17 cellular contexts compared by ENCODE assay signal in the genomic region with DNA sequence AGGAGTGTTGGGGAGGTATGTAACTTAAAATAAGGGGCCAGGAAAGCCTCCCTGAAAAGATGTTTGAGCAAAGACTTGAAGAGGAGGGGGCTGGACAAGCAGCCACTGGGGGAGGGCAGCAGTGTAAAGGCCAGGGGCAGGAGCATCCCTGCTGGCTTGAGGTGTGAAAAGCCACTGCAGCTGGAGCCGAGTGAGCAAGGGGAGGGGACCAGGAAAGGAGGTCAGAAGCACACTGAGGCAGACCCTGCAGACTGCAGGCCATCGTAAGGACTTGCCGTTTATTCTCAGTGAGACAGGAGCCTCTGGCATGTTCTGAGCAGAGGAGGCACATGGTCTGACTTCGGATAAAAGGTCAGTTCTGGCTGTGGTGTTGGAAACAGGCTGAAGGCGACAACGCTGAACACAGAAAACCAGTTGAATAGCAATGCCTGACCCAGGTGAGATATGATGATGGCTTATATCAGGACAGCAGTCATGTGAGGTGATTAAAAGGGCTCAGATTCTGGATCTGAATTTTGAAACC.
"Had no signal": no experiment of that assay in that cellular context is flagged by ENCODE, and none has a peak within 500 bp of the region (broad histone marks: within the 10 kb centered on the region; RNA-seq: fewer than 3 reads in every experiment).

No MANE protein-coding gene starts in this region.

- DNase-seq: dermis blood vessel endothelial cell; erythroblast; foreskin keratinocyte; left colon; natural killer cell; nucleus accumbens; ovary; right cardiac atrium; stimulated activated CD4-positive, alpha-beta T cell treated with anti-CD3 and anti-CD28 coated beads, Interleukin-2, amount 100 ng/mL, for 48 hours; stimulated activated naive CD8-positive, alpha-beta T cell treated with anti-CD3 and anti-CD28 coated beads, Interleukin-15, Interleukin-2, amounts not matched to agents 100 U/mL and 50 U/mL, for 24 hours; upper lobe of left lung; uterus had no signal

- H3K9me3 ChIP-seq: ovary, uterus had no signal

- H3K4me3 ChIP-seq: neural progenitor cell, ovary, smooth muscle cell, tibial artery, upper lobe of left lung, uterus had no signal

- H3K4me1 ChIP-seq: uterus had no signal

- H2AFZ ChIP-seq: neural progenitor cell had no signal

- H3K4me3 Mint-ChIP-seq: mesothelial cell of epicardium, natural killer cell, neural progenitor cell had no signal

- H3K4me2 ChIP-seq: neural progenitor cell, smooth muscle cell had no signal

- FAIRE-seq: endothelial cell of umbilical vein had no signal

- ATAC-seq: foreskin keratinocyte; left colon; natural killer cell; right cardiac atrium; stimulated activated naive CD8-positive, alpha-beta T cell treated with anti-CD3 and anti-CD28 coated beads, Interleukin-15, Interleukin-2, amounts not matched to agents 100 U/mL and 50 U/mL, for 24 hours had no signal

- H3K36me3 ChIP-seq: neural progenitor cell, ovary, tibial artery, upper lobe of left lung, uterus had no signal

- H3K27ac ChIP-seq: foreskin keratinocyte, neural progenitor cell, ovary, tibial artery, upper lobe of left lung, uterus had no signal

- H3K9ac ChIP-seq: neural progenitor cell had no signal

- H3K27me3 ChIP-seq: foreskin keratinocyte, neural progenitor cell, ovary, tibial artery, upper lobe of left lung, uterus had no signal

- H3K27ac Mint-ChIP-seq: mesothelial cell of epicardium, natural killer cell, neural progenitor cell had no signal
